1 cellular context compared by ENCODE assay signal in genomic region chr21:26587621-26588260, GRCh38.
TF ChIP-seq lines count a peak whose summit lies in the region.

No MANE protein-coding gene starts in this region.

TF ChIP-seq in SK-N-SH, 30 proteins besides CTCF, POLR2A, EP300 and RAD21 (continued from another document):
- TF ChIP-seq USF1 (IDR thresholded peaks at IDR 0.05; ENCODE audit: borderline replicate concordance, low read depth) (no peak), ZBTB33 (IDR thresholded peaks at IDR 0.05; ENCODE audit: borderline replicate concordance, low read depth) (0 out of 2 replicates have a peak, but pooled peaks have one; percentile 30), MEF2A (IDR thresholded peaks at IDR 0.05; ENCODE audit: borderline replicate concordance, low read depth) (no peak), GATA2 (CRISPR knock-in tag; IDR thresholded peaks at IDR 0.05) (peak; percentile 87), TCF12 (IDR thresholded peaks at IDR 0.05) (peak; percentile 96), FOXJ3 (CRISPR knock-in tag; IDR thresholded peaks at IDR 0.05) (peak; percentile 76; the same call in 1 of the 2 replicates)
- TF ChIP-seq, protein P1, sequence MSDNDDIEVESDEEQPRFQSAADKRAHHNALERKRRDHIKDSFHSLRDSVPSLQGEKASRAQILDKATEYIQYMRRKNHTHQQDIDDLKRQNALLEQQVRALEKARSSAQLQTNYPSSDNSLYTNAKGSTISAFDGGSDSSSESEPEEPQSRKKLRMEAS (IDR thresholded peaks at IDR 0.05; ENCODE audit: low read depth) = no peak
